Comparison of ENCODE assay signal across 14 cellular contexts in the genomic region with DNA sequence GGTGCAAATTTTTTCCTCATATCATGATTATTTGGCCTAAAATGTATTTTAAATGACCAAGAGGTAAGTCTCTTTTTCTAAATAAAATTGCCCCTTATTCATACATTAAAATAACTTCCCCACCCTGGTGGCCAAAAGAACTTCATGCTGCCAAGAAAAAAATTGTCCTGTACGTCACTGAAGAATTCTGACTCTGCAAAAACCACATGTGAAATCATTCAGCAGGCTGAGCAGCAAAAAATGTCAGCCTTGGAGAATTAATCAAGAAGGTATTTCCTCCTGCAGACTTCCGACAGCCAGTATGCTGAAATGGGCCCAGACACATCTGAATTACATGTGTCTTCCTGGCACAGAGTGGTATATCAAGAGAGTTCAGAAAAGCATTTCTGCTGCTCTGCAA.
DNase-seq lines count a peak whose midpoint lies in the region; ATAC-seq and TF ChIP-seq lines count a peak whose summit lies in the region.
"Had no signal": no experiment of that assay in that cellular context is flagged by ENCODE, and none has a peak within 500 bp of the region (broad histone marks: within the 10 kb centered on the region; RNA-seq: fewer than 3 reads in every experiment).

No MANE protein-coding gene starts in this region.

- H3K36me3 ChIP-seq in aorta (ENCODE audit: control insufficient read depth in 1 of 2, insufficient read depth in 2 of 2, low read length in 1 of 2), result no peaks in the 10 kb centered on the region

- TF ChIP-seq CTCF in fibroblast of mammary gland (conservative IDR thresholded peaks at IDR 0.05; ENCODE audit: control insufficient read depth, insufficient read depth, low read depth, low read length) (peak; percentile 23), nephron (IDR thresholded peaks at IDR 0.05; ENCODE audit: unreplicated experiment in 3 of 3) (no peak)

- H3K4me1 Mint-ChIP-seq in nephron, result peaks cover 52% of the 10 kb centered on the region

- no peaks in the 10 kb centered on the region for H3K9me3 Mint-ChIP-seq in nephron
- H3K9me3 Mint-ChIP-seq: stimulated activated naive CD8-positive, alpha-beta T cell treated with anti-CD3 and anti-CD28 coated beads, Interleukin-15, Interleukin-2, amounts not matched to agents 100 ng/mL and 50 ng/mL, for 24 hours had no signal

- no peaks in the 10 kb centered on the region for H3K36me3 Mint-ChIP-seq in nephron (ENCODE audit: low read depth)
- H3K36me3 Mint-ChIP-seq: activated naive CD8-positive, alpha-beta T cell had no signal

- no peaks in the 10 kb centered on the region for H3K27me3 ChIP-seq in aorta (ENCODE audit: control insufficient read depth in 1 of 2, insufficient read depth in 2 of 2, low read length in 1 of 2)
- H3K27me3 ChIP-seq: dorsolateral prefrontal cortex had no signal

- intact Hi-C loops in aorta (cut with DNase I), result no loop called here

- H3K4me3 ChIP-seq in fibroblast of mammary gland (ENCODE audit: control insufficient read depth, low read depth, low read length) (no peak overlapping the region), aorta (ENCODE audit: low read length in 2 of 2) (no peak overlapping the region)
- H3K4me3 ChIP-seq: dorsolateral prefrontal cortex had no signal

- H3K4me1 ChIP-seq in aorta (ENCODE audit: control insufficient read depth in 1 of 2, insufficient read depth in 2 of 2, low read length in 2 of 2), result no peaks in the 10 kb centered on the region

- no peak for ATAC-seq in HG03520 (IDR thresholded peaks at IDR 0.05; ENCODE audit: unreplicated experiment)
- no peak for ATAC-seq in HG02938 (IDR thresholded peaks at IDR 0.05; ENCODE audit: unreplicated experiment)
- ATAC-seq in aorta (ENCODE audit: low FRiP score), result no peak

- DNase-seq in EH (ENCODE audit: low read depth) (peak; percentile 91), RPMI7951 (ENCODE audit: low read depth) (peak; percentile 39), fibroblast of mammary gland (ENCODE audit: low read depth) (peak; percentile 84), NCI-H128 (lab: John Stamatoyannopoulos, UW; ENCODE audit: unreplicated experiment) (no peak), aorta (no peak)
- DNase-seq: CD4-positive, alpha-beta T cell; dorsolateral prefrontal cortex; NCI-H510A; stimulated activated CD4-positive, alpha-beta T cell treated with anti-CD3 and anti-CD28 coated beads, Interleukin-4, amount 100 ng/mL, for 1 hour had no signal

- peak overlapping the region; percentile 68 to 80 (median 73) for H3K27ac Mint-ChIP-seq in nephron
- H3K27ac Mint-ChIP-seq: activated naive CD8-positive, alpha-beta T cell; CD4-positive, alpha-beta T cell; stimulated activated naive CD8-positive, alpha-beta T cell treated with anti-CD3 and anti-CD28 coated beads, Interleukin-15, Interleukin-2, amounts not matched to agents 100 ng/mL and 50 ng/mL, for 24 hours had no signal

- H3K27me3 Mint-ChIP-seq in nephron (ENCODE audit: low read depth), result no peaks in the 10 kb centered on the region
- H3K27me3 Mint-ChIP-seq: activated naive CD8-positive, alpha-beta T cell; CD4-positive, alpha-beta T cell; stimulated activated naive CD8-positive, alpha-beta T cell treated with anti-CD3 and anti-CD28 coated beads, Interleukin-15, Interleukin-2, amounts not matched to agents 100 ng/mL and 50 ng/mL, for 24 hours had no signal

- H3K27ac ChIP-seq in aorta (ENCODE audit: low read depth in 1 of 2, low read length in 2 of 2), result no peak overlapping the region
- H3K27ac ChIP-seq: dorsolateral prefrontal cortex had no signal

- no peaks in the 10 kb centered on the region for H3K9me3 ChIP-seq in aorta (ENCODE audit: control insufficient read depth, low read length)

- H3K4me3 Mint-ChIP-seq in nephron, result no peak overlapping the region
- H3K4me3 Mint-ChIP-seq: activated naive CD8-positive, alpha-beta T cell; CD4-positive, alpha-beta T cell; stimulated activated naive CD8-positive, alpha-beta T cell treated with anti-CD3 and anti-CD28 coated beads, Interleukin-15, Interleukin-2, amounts not matched to agents 100 ng/mL and 50 ng/mL, for 24 hours had no signal

- WGBS in aorta, 2 donors, result 4 to 7% methylated on average over 2 of the region's 2 CpGs

Comparison
In these comparisons a context has a peak if more than half of its experiments do, and no peak if none do; other contexts are left out.
1. DNase-seq: peak in EH (single experiment), RPMI7951 (single experiment) and fibroblast of mammary gland (single experiment); none in NCI-H128 (single experiment) and aorta (0 of 2).